1 cellular context compared by ENCODE assay signal in genomic region chr16:50593410-50594139, GRCh38.
A peak's percentile ranks its signal among the peaks of the same experiment; 100 is the strongest.
TF ChIP-seq lines count a peak whose summit lies in the region.

No MANE protein-coding gene starts in this region.

TF ChIP-seq in H1, 55 proteins besides CTCF, POLR2A, EP300 and RAD21:
- 0 out of 2 replicates have a peak, but pooled peaks have one; percentile 34 for TF ChIP-seq TAF1 (IDR thresholded peaks at IDR 0.05; ENCODE audit: low read depth, low read length)
- no peak for TF ChIP-seq SP4 (IDR thresholded peaks at IDR 0.05; ENCODE audit: low read length)
- TF ChIP-seq, protein P1, sequence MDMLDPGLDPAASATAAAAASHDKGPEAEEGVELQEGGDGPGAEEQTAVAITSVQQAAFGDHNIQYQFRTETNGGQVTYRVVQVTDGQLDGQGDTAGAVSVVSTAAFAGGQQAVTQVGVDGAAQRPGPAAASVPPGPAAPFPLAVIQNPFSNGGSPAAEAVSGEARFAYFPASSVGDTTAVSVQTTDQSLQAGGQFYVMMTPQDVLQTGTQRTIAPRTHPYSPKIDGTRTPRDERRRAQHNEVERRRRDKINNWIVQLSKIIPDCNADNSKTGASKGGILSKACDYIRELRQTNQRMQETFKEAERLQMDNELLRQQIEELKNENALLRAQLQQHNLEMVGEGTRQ (IDR thresholded peaks at IDR 0.05; ENCODE audit: low read length): peak; percentile 50; the same call in 1 of the 2 replicates
